Comparison of ENCODE assay signal across 1 cellular context in the genomic region with DNA sequence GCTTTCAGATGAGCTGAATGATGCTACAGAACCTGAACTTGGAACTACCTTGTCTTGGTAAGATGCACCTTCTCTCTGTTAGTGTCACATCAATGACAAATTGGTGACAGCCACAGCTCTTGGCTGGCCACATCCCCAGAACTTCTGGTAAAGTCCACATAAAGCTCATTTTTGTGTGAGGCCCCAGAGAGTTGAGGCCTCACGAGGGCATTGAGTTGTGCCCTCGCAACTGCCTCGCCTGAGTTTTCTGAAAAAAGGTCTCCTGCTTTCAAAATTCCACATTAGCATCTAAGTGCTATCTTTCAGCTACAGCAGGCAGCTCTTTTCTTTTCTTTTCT.
TF ChIP-seq lines count a peak whose summit lies in the region.

No MANE protein-coding gene starts in this region.

TF ChIP-seq in GM23338, 12 proteins besides CTCF, POLR2A, EP300 and RAD21 (continued from another document):
- TF ChIP-seq JUNB (IDR thresholded peaks at IDR 0.05; ENCODE audit: unreplicated experiment): no peak
